7 cellular contexts compared by ENCODE assay signal in the genomic region with DNA sequence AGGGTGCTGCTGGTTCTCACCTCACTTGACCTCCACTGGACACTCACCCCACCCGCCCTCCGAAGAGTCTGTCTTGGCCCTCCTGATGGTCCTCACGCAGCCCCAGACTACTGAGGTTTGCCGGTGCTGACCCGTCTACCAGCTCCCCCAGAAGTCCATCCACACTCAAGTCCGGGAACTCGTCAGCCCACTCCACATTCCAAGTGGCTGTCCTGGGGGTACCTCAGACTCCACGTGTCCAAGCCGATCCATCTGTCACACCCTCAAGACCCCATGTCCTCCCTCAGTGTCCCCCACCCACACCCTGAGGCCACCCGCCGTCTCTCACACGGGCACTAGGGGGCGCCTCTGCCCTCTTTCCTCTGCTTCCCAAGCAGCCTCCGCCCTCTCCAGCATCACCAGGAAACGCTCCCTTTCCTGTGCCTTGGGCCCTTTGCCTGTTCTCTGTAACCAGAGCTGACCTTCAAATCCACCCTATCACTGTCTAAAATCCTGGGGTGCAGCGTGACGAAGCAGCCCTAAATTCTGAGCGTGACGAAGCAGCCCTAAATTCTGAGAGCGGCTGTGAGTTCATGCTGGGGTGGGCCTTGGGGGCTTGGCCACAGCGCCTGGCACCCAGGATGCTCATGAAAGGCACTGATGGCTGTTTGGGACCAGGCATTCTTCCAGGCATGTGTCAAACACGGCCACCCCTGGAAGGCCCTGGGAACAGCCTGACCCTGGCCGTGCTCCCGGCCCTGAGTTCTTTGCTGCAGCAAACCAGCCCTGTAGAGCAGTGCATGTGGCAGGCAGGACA.
DNase-seq lines count a peak whose midpoint lies in the region; ATAC-seq and TF ChIP-seq lines count a peak whose summit lies in the region.

No MANE protein-coding gene starts in this region.

- DNase-seq in G401 (ENCODE audit: low spot score) (peak; percentile 20), fibroblast of the aortic adventitia (ENCODE audit: low read depth) (peak; percentile 49), psoas muscle (peak; percentile 51 to 78), MV-4-11 (lab: John Stamatoyannopoulos, UW) (no peak)
- peak; percentile 76 for DNase-seq in activated CD4-positive, alpha-beta T cell treated with anti-CD3 and anti-CD28 coated beads, Interleukin-2, amount 10 ng/mL, durations not matched to agents 24 days and 14 days

- peak; percentile 85 for TF ChIP-seq CTCF in LNCAP (IDR thresholded peaks at IDR 0.05)
- peak; percentile 75 for TF ChIP-seq CTCF in fibroblast of the aortic adventitia (IDR thresholded peaks at IDR 0.05; ENCODE audit: insufficient read depth, low read length)
- peak; percentile 56 for TF ChIP-seq CTCF in psoas muscle (IDR thresholded peaks at IDR 0.05)

- H3K36me3 ChIP-seq in psoas muscle (ENCODE audit: insufficient read depth in 1 of 2, low read depth in 1 of 2) = no peaks in the 10 kb centered on the region

- no peak overlapping the region for H3K27ac Mint-ChIP-seq in activated CD4-positive, alpha-beta T cell treated with anti-CD3 and anti-CD28 coated beads, Interleukin-2, amount 10 ng/mL, durations not matched to agents 24 days and 14 days

- H3K27me3 ChIP-seq in psoas muscle (ENCODE audit: insufficient read depth in 3 of 3, low read length in 2 of 3) = peaks cover 0 to 19% (median 1%) of the 10 kb centered on the region in 3 donors

- in situ Hi-C loops in G401 (cut with HindIII; ENCODE audit: low sequenced_read_pairs) = no loop called here

- ATAC-seq in psoas muscle (peak; percentile 63 to 84 (median 72)), GM21529 (IDR thresholded peaks at IDR 0.05; ENCODE audit: unreplicated experiment) (no peak)

- no peaks in the 10 kb centered on the region for H3K36me3 Mint-ChIP-seq in activated CD4-positive, alpha-beta T cell treated with anti-CD3 and anti-CD28 coated beads, Interleukin-2, amount 10 ng/mL, durations not matched to agents 24 days and 14 days (ENCODE audit: low read depth)

- no peak overlapping the region for H3K27ac ChIP-seq in psoas muscle

- H3K27me3 Mint-ChIP-seq in activated CD4-positive, alpha-beta T cell treated with anti-CD3 and anti-CD28 coated beads, Interleukin-2, amount 10 ng/mL, durations not matched to agents 24 days and 14 days = no peaks in the 10 kb centered on the region

- no peak overlapping the region for H3K4me3 Mint-ChIP-seq in activated CD4-positive, alpha-beta T cell treated with anti-CD3 and anti-CD28 coated beads, Interleukin-2, amount 10 ng/mL, durations not matched to agents 24 days and 14 days

- intact Hi-C loops in activated CD4-positive, alpha-beta T cell treated with anti-CD3 and anti-CD28 coated beads, Interleukin-2, amount 10 ng/mL, durations not matched to agents 24 days and 14 days (cut with micrococcal nuclease) = no loop called here
- intact Hi-C loops in psoas muscle (cut with DNase I) = loop anchor here in 1 of 2 donors (10.0 kb wide), 1 partner anchor 327 kb away; no protein-coding TSS in a partner anchor

- no peaks in the 10 kb centered on the region for H3K9me3 ChIP-seq in psoas muscle

- 11 to 18% (median 11%) methylated on average over 24 of the region's 24 CpGs for WGBS in psoas muscle, 3 donors

- H3K4me1 ChIP-seq in psoas muscle = peaks cover 11% of the 10 kb centered on the region

- no peaks in the 10 kb centered on the region for H3K4me1 Mint-ChIP-seq in activated CD4-positive, alpha-beta T cell treated with anti-CD3 and anti-CD28 coated beads, Interleukin-2, amount 10 ng/mL, durations not matched to agents 24 days and 14 days

- H3K9me3 Mint-ChIP-seq in activated CD4-positive, alpha-beta T cell treated with anti-CD3 and anti-CD28 coated beads, Interleukin-2, amount 10 ng/mL, durations not matched to agents 24 days and 14 days = no peaks in the 10 kb centered on the region

- no peak overlapping the region for H3K4me3 ChIP-seq in fibroblast of the aortic adventitia (ENCODE audit: low read depth, low read length)
- H3K4me3 ChIP-seq in psoas muscle = no peak overlapping the region
